Comparison of ENCODE assay signal across 39 cellular contexts in genomic region chr6:77334093-77334492, GRCh38.
"Had no signal": no experiment of that assay in that cellular context is flagged by ENCODE, and none has a peak within 500 bp of the region (broad histone marks: within the 10 kb centered on the region; RNA-seq: fewer than 3 reads in every experiment).

No MANE protein-coding gene starts in this region.

- H3K27me3 Mint-ChIP-seq: activated naive CD4-positive, alpha-beta T cell treated with anti-CD3 and anti-CD28 coated beads, Interleukin-2, amount 10 ng/mL, durations not matched to agents 7 days and 5 days; activated naive CD4-positive, alpha-beta T cell treated with anti-CD3 and anti-CD28 coated beads, Interleukin-2, amount 50 U/mL, for 24 hours; activated naive CD8-positive, alpha-beta T cell; activated naive CD8-positive, alpha-beta T cell treated with anti-CD3 and anti-CD28 coated beads for 36 hours; activated naive CD8-positive, alpha-beta T cell treated with anti-CD3 and anti-CD28 coated beads, Interleukin-2, amount 10 ng/mL, durations not matched to agents 7 days and 5 days; activated naive CD8-positive, alpha-beta T cell treated with anti-CD3 and anti-CD28 coated beads, Interleukin-2, amount 50 U/mL, for 24 hours; activated T-cell treated with anti-CD3 and anti-CD28 coated beads, Interleukin-2, amount 50 U/mL, for 24 hours; activated T-helper 17 cell treated with anti-CD3 and anti-CD28 coated beads, Interleukin-2, amount 50 U/mL, for 72 hours; brain; central memory CD8-positive, alpha-beta T cell had no signal

- DNase-seq: activated CD8-positive, alpha-beta memory T cell treated with anti-CD3 and anti-CD28 coated beads, Interleukin-2, amount 50 U/mL, for 48 hours; activated effector memory CD4-positive, alpha-beta T cell treated with Interleukin-2 at 50 U/mL for 16 hours; activated gamma-delta T cell; activated gamma-delta T cell treated with Interleukin-2 at 50 U/mL for 16 hours; activated naive CD4-positive, alpha-beta T cell; activated naive CD4-positive, alpha-beta T cell treated with anti-CD3 and anti-CD28 coated beads for 36 hours; activated naive CD4-positive, alpha-beta T cell treated with anti-CD3 and anti-CD28 coated beads, Interleukin-2, amount 10 ng/mL, durations not matched to agents 7 days and 5 days; activated naive CD4-positive, alpha-beta T cell treated with anti-CD3 and anti-CD28 coated beads, Interleukin-2, amount 50 U/mL, for 16 hours; activated naive CD4-positive, alpha-beta T cell treated with Interleukin-2 at 50 U/mL for 16 hours; activated naive CD8-positive, alpha-beta T cell treated with anti-CD3 and anti-CD28 coated beads for 36 hours; activated naive CD8-positive, alpha-beta T cell treated with anti-CD3 and anti-CD28 coated beads, Interleukin-2, amount 10 ng/mL, durations not matched to agents 7 days and 5 days; activated naive CD8-positive, alpha-beta T cell treated with anti-CD3 and anti-CD28 coated beads, Interleukin-2, amount 50 U/mL, for 24 hours; activated T-cell treated with anti-CD3 and anti-CD28 coated beads for 4 hours; activated T-cell treated with anti-CD3 and anti-CD28 coated beads, Interleukin-2, amount 50 U/mL, for 1 hour; activated T-cell treated with anti-CD3 and anti-CD28 coated beads, Interleukin-2, amount 50 U/mL, for 24 hours; activated T-cell treated with anti-CD3 and anti-CD28 coated beads, Interleukin-2, amount 50 U/mL, for 4 hours; activated T-cell treated with anti-CD3 and anti-CD28 coated beads, Interleukin-2, amount 50 U/mL, for 48 hours; activated T-cell treated with anti-CD3 and anti-CD28 coated beads, Interleukin-2, amount 50 U/mL, for 72 hours; adrenal gland; amniotic stem cell; amygdala; anterior cingulate cortex; aorta; body of pancreas; brain microvascular endothelial cell; caudate nucleus; central memory CD4-positive, alpha-beta T cell; cerebellar nuclear complex had no signal

- H3K27me3 ChIP-seq: adrenal gland, ascending aorta, body of pancreas, brain microvascular endothelial cell, breast epithelium, cardiac muscle cell had no signal

- H3K4me1 ChIP-seq: adrenal gland, ascending aorta, body of pancreas, breast epithelium had no signal

- H3K27ac ChIP-seq: adrenal gland, ascending aorta, body of pancreas, brain microvascular endothelial cell, breast epithelium, cardiac muscle cell had no signal

- H3K36me3 Mint-ChIP-seq: activated naive CD4-positive, alpha-beta T cell treated with anti-CD3 and anti-CD28 coated beads, Interleukin-2, amount 10 ng/mL, durations not matched to agents 7 days and 5 days; activated naive CD4-positive, alpha-beta T cell treated with anti-CD3 and anti-CD28 coated beads, Interleukin-2, amount 50 U/mL, for 24 hours; activated naive CD4-positive, alpha-beta T cell treated with anti-CD3 and anti-CD28 coated beads, Interleukin-2, amount 50 U/mL, for 72 hours; activated naive CD8-positive, alpha-beta T cell; activated naive CD8-positive, alpha-beta T cell treated with anti-CD3 and anti-CD28 coated beads for 36 hours; activated naive CD8-positive, alpha-beta T cell treated with anti-CD3 and anti-CD28 coated beads, Interleukin-2, amount 10 ng/mL, durations not matched to agents 7 days and 5 days; brain had no signal

- H3K4me3 Mint-ChIP-seq: activated naive CD4-positive, alpha-beta T cell treated with anti-CD3 and anti-CD28 coated beads for 36 hours; activated naive CD4-positive, alpha-beta T cell treated with anti-CD3 and anti-CD28 coated beads, Interleukin-2, amount 10 ng/mL, durations not matched to agents 7 days and 5 days; activated naive CD4-positive, alpha-beta T cell treated with anti-CD3 and anti-CD28 coated beads, Interleukin-2, amount 50 U/mL, for 24 hours; activated naive CD8-positive, alpha-beta T cell; activated naive CD8-positive, alpha-beta T cell treated with anti-CD3 and anti-CD28 coated beads for 36 hours; activated naive CD8-positive, alpha-beta T cell treated with anti-CD3 and anti-CD28 coated beads, Interleukin-2, amount 10 ng/mL, durations not matched to agents 7 days and 5 days; activated naive CD8-positive, alpha-beta T cell treated with anti-CD3 and anti-CD28 coated beads, Interleukin-2, amount 50 U/mL, for 24 hours; activated T-cell treated with anti-CD3 and anti-CD28 coated beads, Interleukin-2, amount 50 U/mL, for 24 hours; activated T-cell treated with anti-CD3 and anti-CD28 coated beads, Interleukin-2, amount 50 U/mL, for 4 hours; activated T-cell treated with anti-CD3 and anti-CD28 coated beads, Interleukin-2, amount 50 U/mL, for 72 hours; activated T-helper 1 cell treated with anti-CD3 and anti-CD28 coated beads, Interleukin-12 subunit alpha, Interleukin-12 subunit beta, Interleukin-2, Interleukin-4 antibody, amounts not matched to agents 30 ng/mL and 10 ng/mL and 1 ng/mL, durations not matched to agents 14 hours and 24 hours and 36 hours; activated T-helper 17 cell treated with anti-CD3 and anti-CD28 coated beads, Interleukin-2, amount 50 U/mL, for 72 hours; brain; central memory CD8-positive, alpha-beta T cell had no signal

- H3K4me3 ChIP-seq: adrenal gland, ascending aorta, body of pancreas, breast epithelium, cardiac muscle cell had no signal

- H3K36me3 ChIP-seq: adrenal gland, ascending aorta, brain microvascular endothelial cell, breast epithelium, cardiac muscle cell had no signal

- H3K4me1 Mint-ChIP-seq: activated naive CD4-positive, alpha-beta T cell treated with anti-CD3 and anti-CD28 coated beads, Interleukin-2, amount 10 ng/mL, durations not matched to agents 7 days and 5 days; activated naive CD4-positive, alpha-beta T cell treated with anti-CD3 and anti-CD28 coated beads, Interleukin-2, amount 50 U/mL, for 24 hours; activated naive CD8-positive, alpha-beta T cell treated with anti-CD3 and anti-CD28 coated beads for 36 hours; activated naive CD8-positive, alpha-beta T cell treated with anti-CD3 and anti-CD28 coated beads, Interleukin-2, amount 10 ng/mL, durations not matched to agents 7 days and 5 days; activated naive CD8-positive, alpha-beta T cell treated with anti-CD3 and anti-CD28 coated beads, Interleukin-2, amount 50 U/mL, for 24 hours; activated T-helper 17 cell treated with anti-CD3 and anti-CD28 coated beads, Interleukin-2, amount 50 U/mL, for 72 hours; brain; central memory CD8-positive, alpha-beta T cell had no signal

- H3K27ac Mint-ChIP-seq: activated naive CD4-positive, alpha-beta T cell treated with anti-CD3 and anti-CD28 coated beads for 36 hours; activated naive CD4-positive, alpha-beta T cell treated with anti-CD3 and anti-CD28 coated beads, Interleukin-2, amount 10 ng/mL, durations not matched to agents 7 days and 5 days; activated naive CD4-positive, alpha-beta T cell treated with anti-CD3 and anti-CD28 coated beads, Interleukin-2, amount 50 U/mL, for 24 hours; activated naive CD4-positive, alpha-beta T cell treated with anti-CD3 and anti-CD28 coated beads, Interleukin-2, amount 50 U/mL, for 72 hours; activated naive CD8-positive, alpha-beta T cell; activated naive CD8-positive, alpha-beta T cell treated with anti-CD3 and anti-CD28 coated beads for 36 hours; activated naive CD8-positive, alpha-beta T cell treated with anti-CD3 and anti-CD28 coated beads, Interleukin-2, amount 10 ng/mL, durations not matched to agents 7 days and 5 days; activated naive CD8-positive, alpha-beta T cell treated with anti-CD3 and anti-CD28 coated beads, Interleukin-2, amount 50 U/mL, for 24 hours; activated T-cell treated with anti-CD3 and anti-CD28 coated beads, Interleukin-2, amount 50 U/mL, for 24 hours; activated T-cell treated with anti-CD3 and anti-CD28 coated beads, Interleukin-2, amount 50 U/mL, for 72 hours; activated T-helper 1 cell treated with anti-CD3 and anti-CD28 coated beads, Interleukin-12 subunit alpha, Interleukin-12 subunit beta, Interleukin-2, Interleukin-4 antibody, amounts not matched to agents 30 ng/mL and 10 ng/mL and 1 ng/mL, durations not matched to agents 14 hours and 24 hours and 36 hours; activated T-helper 17 cell treated with anti-CD3 and anti-CD28 coated beads, Interleukin-2, amount 50 U/mL, for 72 hours; activated T-helper 2 cell treated with anti-CD3 and anti-CD28 coated beads, Interferon-gamma antibody, Interleukin-2, Interleukin-4, amounts not matched to agents 10 μg/mL and 5 μg/mL and 100 μg/mL, durations not matched to agents 14 hours and 24 hours and 36 hours; brain had no signal

- ATAC-seq: activated naive CD4-positive, alpha-beta T cell treated with anti-CD3 and anti-CD28 coated beads, Interleukin-2, amount 50 U/mL, for 72 hours; activated naive CD8-positive, alpha-beta T cell treated with anti-CD3 and anti-CD28 coated beads, Interleukin-2, amount 50 U/mL, for 24 hours; activated T-cell treated with anti-CD3 and anti-CD28 coated beads, Interleukin-2, amount 50 U/mL, for 4 hours; activated T-cell treated with anti-CD3 and anti-CD28 coated beads, Interleukin-2, amount 50 U/mL, for 72 hours; activated T-helper 17 cell treated with anti-CD3 and anti-CD28 coated beads, Interleukin-2, amount 50 U/mL, for 72 hours; body of pancreas had no signal

- H3K9me3 Mint-ChIP-seq: activated naive CD8-positive, alpha-beta T cell treated with anti-CD3 and anti-CD28 coated beads, Interleukin-2, amount 10 ng/mL, durations not matched to agents 7 days and 5 days had no signal
